In genomic region chr17:9090641-9091096, GRCh38 we compare ENCODE assay signal across 24 cellular contexts.
A peak's percentile ranks its signal among the peaks of the same experiment; 100 is the strongest.
DNase-seq lines count a peak whose midpoint lies in the region; ATAC-seq and TF ChIP-seq lines count a peak whose summit lies in the region.
"Had no signal": no experiment of that assay in that cellular context is flagged by ENCODE, and none has a peak within 500 bp of the region (broad histone marks: within the 10 kb centered on the region; RNA-seq: fewer than 3 reads in every experiment).

No MANE protein-coding gene starts in this region.

- no peaks in the 10 kb centered on the region for H3K36me3 Mint-ChIP-seq in HFFc6 (ENCODE audit: low read depth)

- in situ Hi-C loops in transverse colon (cut with MboI; ENCODE audit: low pct_ligation_motif_present in 1 of 4, low pct_unique_long_range_greater_than_20kb in 1 of 4, low sequenced_read_pairs in 3 of 4), result no loop called here

- H3K27me3 ChIP-seq in left ventricle myocardium inferior (ENCODE audit: low read depth), result no peaks in the 10 kb centered on the region
- no peaks in the 10 kb centered on the region for H3K27me3 ChIP-seq in transverse colon
- no peaks in the 10 kb centered on the region for H3K27me3 ChIP-seq in WERI-Rb-1 (ENCODE audit: insufficient read depth, low read depth, severe bottlenecking)
- H3K27me3 ChIP-seq in ovary, result no peaks in the 10 kb centered on the region
- H3K27me3 ChIP-seq: SJCRH30 had no signal

- TF ChIP-seq EP300 in transverse colon (IDR thresholded peaks at IDR 0.05; ENCODE audit: low read depth), result no peak
- no peak for TF ChIP-seq EP300 in ovary (IDR thresholded peaks at IDR 0.05)

- DNase-seq in Right ventricle myocardium inferior (ENCODE audit: missing footprints) (no peak), left ventricle myocardium inferior (no peak), left cardiac atrium (no peak), nucleus accumbens (lab: John Stamatoyannopoulos, UW) (peak in 33 of 56 donors; percentile 2 to 57 (median 22)), transverse colon (no peak), WERI-Rb-1 (no peak), HFFc6 (no peak), ovary (no peak)
- DNase-seq: activated CD4-positive, alpha-beta T cell treated with anti-CD3 and anti-CD28 coated beads for 1 hour; activated naive CD4-positive, alpha-beta T cell treated with anti-CD3 and anti-CD28 coated beads, Interleukin-2, amount 50 U/mL, for 16 hours; activated T-cell treated with anti-CD3 and anti-CD28 coated beads, Interleukin-2, amount 50 U/mL, for 48 hours; cerebellar nuclear complex; DND-41; erythroblast; foreskin melanocyte; Kasumi-1; NCI-H1092 treated with DMSO at 0.1 percent for 48 hours; NCI-H2081; nephron progenitor cell; NK-92 treated with Interleukin-12 subunit alpha and Interleukin-12 subunit beta, amount 100 ng/mL, for 24 hours; SJCRH30; stimulated activated naive CD8-positive, alpha-beta T cell treated with anti-CD3 and anti-CD28 coated beads, Interleukin-15, amount 100 ng/mL, for 72 hours; T-helper 1 cell had no signal

- H3K36me3 ChIP-seq in left ventricle myocardium inferior, result no peaks in the 10 kb centered on the region
- no peaks in the 10 kb centered on the region for H3K36me3 ChIP-seq in transverse colon
- H3K36me3 ChIP-seq in WERI-Rb-1, result no peaks in the 10 kb centered on the region
- no peaks in the 10 kb centered on the region for H3K36me3 ChIP-seq in ovary
- H3K36me3 ChIP-seq: SJCRH30 had no signal

- ATAC-seq in Right ventricle myocardium inferior, result peak; percentile 44
- peak; percentile 74 to 91 for ATAC-seq in left cardiac atrium
- ATAC-seq: stimulated activated naive CD8-positive, alpha-beta T cell treated with anti-CD3 and anti-CD28 coated beads, Interleukin-15, amount 100 ng/mL, for 72 hours had no signal

- no peak overlapping the region for H3K27ac Mint-ChIP-seq in HFFc6
- H3K27ac Mint-ChIP-seq: B cell, nephron progenitor cell had no signal

- H3K9me3 ChIP-seq in left ventricle myocardium inferior (replicated peaks) (no peaks in the 10 kb centered on the region), transverse colon (no peaks in the 10 kb centered on the region), WERI-Rb-1 (ENCODE audit: severe bottlenecking) (no peaks in the 10 kb centered on the region), ovary (no peaks in the 10 kb centered on the region)
- H3K9me3 ChIP-seq: SJCRH30 had no signal

- no peak overlapping the region for H3K27ac ChIP-seq in left ventricle myocardium inferior (replicated peaks)
- peak overlapping the region in 3 of 4 donors; percentile 29 to 63 (median 36) for H3K27ac ChIP-seq in transverse colon
- H3K27ac ChIP-seq in WERI-Rb-1, result no peak overlapping the region
- no peak overlapping the region for H3K27ac ChIP-seq in ovary
- H3K27ac ChIP-seq: SJCRH30 had no signal

- H3K4me3 ChIP-seq in left ventricle myocardium inferior, result no peak overlapping the region
- no peak overlapping the region for H3K4me3 ChIP-seq in transverse colon
- H3K4me3 ChIP-seq in WERI-Rb-1 (ENCODE audit: low read depth, low read length), result no peak overlapping the region
- H3K4me3 ChIP-seq in ovary, result no peak overlapping the region
- H3K4me3 ChIP-seq: SJCRH30 had no signal

- intact Hi-C loops in Right ventricle myocardium inferior (cut with DNase I), result no loop called here
- intact Hi-C loops in left ventricle myocardium inferior (cut with micrococcal nuclease), result no loop called here
- intact Hi-C loops in left cardiac atrium (cut with DNase I), result no loop called here
- intact Hi-C loops in transverse colon (cut with DNase I; ENCODE audit: low total_unique reads), result no loop called here
- intact Hi-C loops in ovary (cut with DNase I), result no loop called here

- TF ChIP-seq POLR2A in transverse colon (IDR thresholded peaks at IDR 0.05), result no peak
- TF ChIP-seq POLR2A in ovary (IDR thresholded peaks at IDR 0.05), result no peak

- H3K4me1 ChIP-seq in left ventricle myocardium inferior (peaks cover 12% of the 10 kb centered on the region), transverse colon (peaks cover 0 to 3% (median 0%) of the 10 kb centered on the region in 4 donors), ovary (ENCODE audit: insufficient read depth) (no peaks in the 10 kb centered on the region)
- H3K4me1 ChIP-seq: SJCRH30 had no signal

- H3K9me3 Mint-ChIP-seq in HFFc6, result peaks cover 21% of the 10 kb centered on the region
- H3K9me3 Mint-ChIP-seq: stimulated activated naive CD8-positive, alpha-beta T cell treated with anti-CD3 and anti-CD28 coated beads, Interleukin-15, amount 100 ng/mL, for 72 hours had no signal

- no peak overlapping the region for H3K4me3 Mint-ChIP-seq in HFFc6
- H3K4me3 Mint-ChIP-seq: B cell; nephron progenitor cell; stimulated activated naive CD8-positive, alpha-beta T cell treated with anti-CD3 and anti-CD28 coated beads, Interleukin-15, amount 100 ng/mL, for 72 hours had no signal

- no peak for TF ChIP-seq CTCF in left ventricle myocardium inferior (IDR thresholded peaks at IDR 0.05; ENCODE audit: borderline replicate concordance)
- no peak for TF ChIP-seq CTCF in transverse colon (IDR thresholded peaks at IDR 0.05)
- no peak for TF ChIP-seq CTCF in WERI-Rb-1 (IDR thresholded peaks at IDR 0.05; ENCODE audit: low read depth, low read length)
- TF ChIP-seq CTCF in HFFc6 (IDR thresholded peaks at IDR 0.05), result no peak
- TF ChIP-seq CTCF in ovary (IDR thresholded peaks at IDR 0.05), result no peak

- 69% methylated on average over 9 of the region's 9 CpGs; no CpG with 5 or more reads in 1 of the 2 donors for WGBS in transverse colon (ENCODE audit: low coverage in 1 of 2), 2 donors
- 65 to 72% (median 67%) methylated on average over 9 of the region's 9 CpGs for whole genome bisulfite sequencing in ovary, 3 donors

- H3K4me1 Mint-ChIP-seq in HFFc6 (ENCODE audit: low read depth), result no peaks in the 10 kb centered on the region
- H3K4me1 Mint-ChIP-seq: B cell; stimulated activated naive CD8-positive, alpha-beta T cell treated with anti-CD3 and anti-CD28 coated beads, Interleukin-15, amount 100 ng/mL, for 72 hours had no signal

- H3K27me3 Mint-ChIP-seq in HFFc6 (ENCODE audit: insufficient read depth), result no peaks in the 10 kb centered on the region
- H3K27me3 Mint-ChIP-seq: stimulated activated naive CD8-positive, alpha-beta T cell treated with anti-CD3 and anti-CD28 coated beads, Interleukin-15, amount 100 ng/mL, for 72 hours had no signal

Comparison
In these comparisons a context has a peak if more than half of its experiments do, and no peak if none do; other contexts are left out.
1. DNase-seq: peak in nucleus accumbens (33 of 56); none in Right ventricle myocardium inferior (single experiment), left ventricle myocardium inferior (single experiment), left cardiac atrium (single experiment), transverse colon (single experiment), WERI-Rb-1 (single experiment), HFFc6 (single experiment) and ovary (0 of 5).
2. H3K27ac ChIP-seq: peak in transverse colon (3 of 4); none in left ventricle myocardium inferior (single experiment), WERI-Rb-1 (single experiment) and ovary (0 of 2).